In genomic region chr2:99605036-99605435, GRCh38 we compare ENCODE assay signal across 13 cellular contexts.
"Had no signal": no experiment of that assay in that cellular context is flagged by ENCODE, and none has a peak within 500 bp of the region (broad histone marks: within the 10 kb centered on the region; RNA-seq: fewer than 3 reads in every experiment).

No MANE protein-coding gene starts in this region.

- H3K36me3 ChIP-seq: cardiac muscle cell, esophagus squamous epithelium, heart left ventricle, left lung, neural progenitor cell, pancreas, sigmoid colon had no signal

- H3K27ac ChIP-seq: cardiac muscle cell, esophagus squamous epithelium, heart left ventricle, left lung, neural progenitor cell, pancreas had no signal

- H3K4me2 ChIP-seq: neural progenitor cell had no signal

- DNase-seq: activated CD4-positive, alpha-beta T cell treated with anti-CD3 and anti-CD28 coated beads for 36 hours; activated CD4-positive, alpha-beta T cell treated with anti-CD3 and anti-CD28 coated beads, Interleukin-2, amount 50 U/mL, for 48 hours; activated gamma-delta T cell treated with Interleukin-2 at 50 U/mL for 16 hours; dermis blood vessel endothelial cell; effector memory CD4-positive, alpha-beta T cell; esophagus squamous epithelium; heart left ventricle; left lung; pancreas; sigmoid colon; stimulated activated CD4-positive, alpha-beta T cell treated with anti-CD3 and anti-CD28 coated beads, Interleukin-4, amount 100 ng/mL, for 4 hours had no signal

- H3K9me3 ChIP-seq: esophagus squamous epithelium, heart left ventricle, left lung, pancreas, sigmoid colon had no signal

- H3K27me3 ChIP-seq: cardiac muscle cell, heart left ventricle, left lung, neural progenitor cell, pancreas, sigmoid colon had no signal

- H3K4me3 ChIP-seq: cardiac muscle cell, esophagus squamous epithelium, heart left ventricle, left lung, neural progenitor cell, pancreas, sigmoid colon had no signal

- H2AFZ ChIP-seq: neural progenitor cell had no signal

- H3K4me1 ChIP-seq: esophagus squamous epithelium, left lung, neural progenitor cell, pancreas had no signal

- H3K9ac ChIP-seq: neural progenitor cell had no signal
